Comparison of ENCODE assay signal across 9 cellular contexts in genomic region chr9:84170521-84171141, GRCh38.
A peak's percentile ranks its signal among the peaks of the same experiment; 100 is the strongest.
DNase-seq lines count a peak whose midpoint lies in the region; ATAC-seq and TF ChIP-seq lines count a peak whose summit lies in the region.
"Had no signal": no experiment of that assay in that cellular context is flagged by ENCODE, and none has a peak within 500 bp of the region (broad histone marks: within the 10 kb centered on the region; RNA-seq: fewer than 3 reads in every experiment).

No MANE protein-coding gene starts in this region.

- peak in 1 of 4 experiments; percentile 13 for TF ChIP-seq CTCF in sigmoid colon (IDR thresholded peaks at IDR 0.05)

- H3K27ac Mint-ChIP-seq in activated T-helper 1 cell treated with anti-CD3 and anti-CD28 coated beads, Interleukin-12 subunit alpha, Interleukin-12 subunit beta, Interleukin-2, Interleukin-4 antibody, amounts not matched to agents 30 ng/mL and 10 ng/mL and 1 ng/mL, durations not matched to agents 14 hours and 24 hours and 36 hours = no peak overlapping the region

- 51 to 69% methylated on average over 9 of the region's 9 CpGs for WGBS in sigmoid colon, 2 donors

- no peaks in the 10 kb centered on the region for H3K9me3 ChIP-seq in sigmoid colon
- H3K9me3 ChIP-seq: suprapubic skin had no signal

- DNase-seq in H7 (peak; percentile 58), glomerular visceral epithelial cell (ENCODE audit: extremely low spot score) (peak; percentile 96), sigmoid colon (peak; percentile 90), putamen (ENCODE audit: low spot score) (no peak), NCI-H187 (lab: John Stamatoyannopoulos, UW) (no peak)
- DNase-seq in activated T-helper 1 cell treated with anti-CD3 and anti-CD28 coated beads, Interleukin-12 subunit alpha, Interleukin-12 subunit beta, Interleukin-2, Interleukin-4 antibody, amounts not matched to agents 30 ng/mL and 10 ng/mL and 1 ng/mL, durations not matched to agents 14 hours and 24 hours and 36 hours (ENCODE audit: low spot score) = no peak

- H3K4me1 Mint-ChIP-seq in activated T-helper 1 cell treated with anti-CD3 and anti-CD28 coated beads, Interleukin-12 subunit alpha, Interleukin-12 subunit beta, Interleukin-2, Interleukin-4 antibody, amounts not matched to agents 30 ng/mL and 10 ng/mL and 1 ng/mL, durations not matched to agents 14 hours and 24 hours and 36 hours (ENCODE audit: low read depth) = no peaks in the 10 kb centered on the region

- H3K36me3 ChIP-seq in H7 (replicated peaks; ENCODE audit: control insufficient read depth, insufficient read depth, low read length) (no peaks in the 10 kb centered on the region), sigmoid colon (no peaks in the 10 kb centered on the region)
- H3K36me3 ChIP-seq: suprapubic skin had no signal

- H3K36me3 Mint-ChIP-seq in activated T-helper 1 cell treated with anti-CD3 and anti-CD28 coated beads, Interleukin-12 subunit alpha, Interleukin-12 subunit beta, Interleukin-2, Interleukin-4 antibody, amounts not matched to agents 30 ng/mL and 10 ng/mL and 1 ng/mL, durations not matched to agents 14 hours and 24 hours and 36 hours (ENCODE audit: low read depth) = no peaks in the 10 kb centered on the region

- no peak overlapping the region for H3K4me3 Mint-ChIP-seq in activated T-helper 1 cell treated with anti-CD3 and anti-CD28 coated beads, Interleukin-12 subunit alpha, Interleukin-12 subunit beta, Interleukin-2, Interleukin-4 antibody, amounts not matched to agents 30 ng/mL and 10 ng/mL and 1 ng/mL, durations not matched to agents 14 hours and 24 hours and 36 hours

- peak; percentile 98 for ATAC-seq in SK-N-SH treated with all-trans-retinoic acid at 6 μM for 48 hours
- ATAC-seq in GM21360 (IDR thresholded peaks at IDR 0.05; ENCODE audit: unreplicated experiment) = no peak

- no peaks in the 10 kb centered on the region for H3K27me3 ChIP-seq in H7 (ENCODE audit: control insufficient read depth, insufficient read depth, low read length)
- no peaks in the 10 kb centered on the region for H3K27me3 ChIP-seq in sigmoid colon
- H3K27me3 ChIP-seq: suprapubic skin had no signal

- TF ChIP-seq POLR2A in sigmoid colon (IDR thresholded peaks at IDR 0.05) = no peak

- no peak for TF ChIP-seq EP300 in sigmoid colon (IDR thresholded peaks at IDR 0.05)

- peaks cover 2% of the 10 kb centered on the region for H3K27me3 Mint-ChIP-seq in activated T-helper 1 cell treated with anti-CD3 and anti-CD28 coated beads, Interleukin-12 subunit alpha, Interleukin-12 subunit beta, Interleukin-2, Interleukin-4 antibody, amounts not matched to agents 30 ng/mL and 10 ng/mL and 1 ng/mL, durations not matched to agents 14 hours and 24 hours and 36 hours (ENCODE audit: insufficient read depth)

- H3K4me3 ChIP-seq in H7 (ENCODE audit: insufficient read depth, low read depth, low read length) = no peak overlapping the region
- no peak overlapping the region for H3K4me3 ChIP-seq in sigmoid colon
- H3K4me3 ChIP-seq: suprapubic skin had no signal

- intact Hi-C loops in sigmoid colon (cut with DNase I) = loop anchor here (5.0 kb wide), 2 partner anchors 188 to 233 kb away; partner anchors contain the start of genes HNRNPK and RMI1
- intact Hi-C loops in activated T-helper 1 cell treated with anti-CD3 and anti-CD28 coated beads, Interleukin-12 subunit alpha, Interleukin-12 subunit beta, Interleukin-2, Interleukin-4 antibody, amounts not matched to agents 30 ng/mL and 10 ng/mL and 1 ng/mL, durations not matched to agents 14 hours and 24 hours and 36 hours (cut with micrococcal nuclease) = loop anchor here (5.0 kb wide), 1 partner anchor 92 kb away; no protein-coding TSS in a partner anchor

- peak overlapping the region; percentile 8 to 75 (median 54) for H3K27ac ChIP-seq in sigmoid colon
- H3K27ac ChIP-seq: suprapubic skin had no signal

- H3K4me1 ChIP-seq in sigmoid colon = peaks cover 0 to 24% (median 15%) of the 10 kb centered on the region in 4 donors
- H3K4me1 ChIP-seq: suprapubic skin had no signal

- H3K9me3 Mint-ChIP-seq in activated T-helper 1 cell treated with anti-CD3 and anti-CD28 coated beads, Interleukin-12 subunit alpha, Interleukin-12 subunit beta, Interleukin-2, Interleukin-4 antibody, amounts not matched to agents 30 ng/mL and 10 ng/mL and 1 ng/mL, durations not matched to agents 14 hours and 24 hours and 36 hours = no peaks in the 10 kb centered on the region

TF ChIP-seq in SK-N-SH treated with all-trans-retinoic acid at 6 μM for 48 hours, 23 proteins besides CTCF, POLR2A, EP300 and RAD21:
- TF ChIP-seq ESRRG (CRISPR knock-in tag; IDR thresholded peaks at IDR 0.05) (no peak), ZC3H10 (CRISPR knock-in tag; IDR thresholded peaks at IDR 0.05) (no peak), RARB (CRISPR knock-in tag; IDR thresholded peaks at IDR 0.05) (no peak), CSRNP3 (CRISPR knock-in tag; IDR thresholded peaks at IDR 0.05) (no peak), ARNTL (CRISPR knock-in tag; IDR thresholded peaks at IDR 0.05; ENCODE audit: borderline replicate concordance, low read depth) (no peak), ISL1 (CRISPR knock-in tag; IDR thresholded peaks at IDR 0.05) (peak; percentile 56), ZNF70 (CRISPR knock-in tag; IDR thresholded peaks at IDR 0.05) (no peak), ZNF565 (CRISPR knock-in tag; conservative IDR thresholded peaks at IDR 0.05; ENCODE audit: low read depth) (no peak), TOX (CRISPR knock-in tag; IDR thresholded peaks at IDR 0.05; ENCODE audit: borderline replicate concordance) (no peak), PATZ1 (CRISPR knock-in tag; IDR thresholded peaks at IDR 0.05; ENCODE audit: borderline replicate concordance) (peak; percentile 69; the same call in 1 of the 2 replicates), ZFP3 (CRISPR knock-in tag; IDR thresholded peaks at IDR 0.05) (no peak), TSHZ2 (CRISPR knock-in tag; IDR thresholded peaks at IDR 0.05) (no peak)

Comparison
In these comparisons a context has a peak if more than half of its experiments do, and no peak if none do; other contexts are left out.
1. DNase-seq: peak in H7 (single experiment), glomerular visceral epithelial cell (single experiment) and sigmoid colon (single experiment); none in activated T-helper 1 cell treated with anti-CD3 and anti-CD28 coated beads, Interleukin-12 subunit alpha, Interleukin-12 subunit beta, Interleukin-2, Interleukin-4 antibody, amounts not matched to agents 30 ng/mL and 10 ng/mL and 1 ng/mL, durations not matched to agents 14 hours and 24 hours and 36 hours (single experiment), putamen (single experiment) and NCI-H187 (0 of 2).